Comparison of ENCODE assay signal across 34 cellular contexts in genomic region chr7:102075126-102075525, GRCh38.
"Had no signal": no experiment of that assay in that cellular context is flagged by ENCODE, and none has a peak within 500 bp of the region (broad histone marks: within the 10 kb centered on the region; RNA-seq: fewer than 3 reads in every experiment).

No MANE protein-coding gene starts in this region.

- H3K27me3 Mint-ChIP-seq: activated B cell treated with CpG ODN at 0.5 μM for 24 hours; activated CD4-positive, alpha-beta memory T cell treated with anti-CD3 and anti-CD28 coated beads, Interleukin-2, amount 10 ng/mL, durations not matched to agents 7 days and 5 days; activated CD8-positive, alpha-beta memory T cell treated with anti-CD3 and anti-CD28 coated beads, Interleukin-2, amount 10 ng/mL, durations not matched to agents 7 days and 5 days; activated naive CD4-positive, alpha-beta T cell treated with anti-CD3 and anti-CD28 coated beads, Interleukin-2, amount 10 ng/mL, durations not matched to agents 7 days and 5 days; activated naive CD8-positive, alpha-beta T cell; activated naive CD8-positive, alpha-beta T cell treated with anti-CD3 and anti-CD28 coated beads, Interleukin-2, amount 50 U/mL, for 24 hours; central memory CD8-positive, alpha-beta T cell had no signal

- H3K27ac Mint-ChIP-seq: activated B cell treated with CpG ODN at 0.5 μM for 24 hours; activated CD4-positive, alpha-beta memory T cell treated with anti-CD3 and anti-CD28 coated beads, Interleukin-2, amount 10 ng/mL, durations not matched to agents 7 days and 5 days; activated CD8-positive, alpha-beta memory T cell treated with anti-CD3 and anti-CD28 coated beads, Interleukin-2, amount 10 ng/mL, durations not matched to agents 7 days and 5 days; activated naive CD4-positive, alpha-beta T cell treated with anti-CD3 and anti-CD28 coated beads, Interleukin-2, amount 10 ng/mL, durations not matched to agents 7 days and 5 days; activated naive CD8-positive, alpha-beta T cell; activated naive CD8-positive, alpha-beta T cell treated with anti-CD3 and anti-CD28 coated beads, Interleukin-2, amount 50 U/mL, for 24 hours; T-helper 1 cell treated with Interleukin-12 subunit alpha and Interleukin-12 subunit beta and Interleukin-4 antibody, amounts not matched to agents 30 μg/mL and 1 μg/mL, for 36 hours; T-helper 2 cell treated with Interferon-gamma antibody and Interleukin-4, amounts not matched to agents 5 μg/mL and 100 μg/mL, for 36 hours had no signal

- H3K27me3 ChIP-seq: brain microvascular endothelial cell, Peyer's patch, SJSA1 had no signal

- H3K9me3 ChIP-seq: Peyer's patch, SJSA1 had no signal

- H3K4me3 ChIP-seq: Peyer's patch, SJSA1 had no signal

- H3K4me1 ChIP-seq: Peyer's patch had no signal

- H3K4me2 ChIP-seq: SK-N-SH had no signal

- H3K4me3 Mint-ChIP-seq: activated B cell treated with CpG ODN at 0.5 μM for 24 hours; activated CD4-positive, alpha-beta memory T cell treated with anti-CD3 and anti-CD28 coated beads, Interleukin-2, amount 10 ng/mL, durations not matched to agents 7 days and 5 days; activated CD8-positive, alpha-beta memory T cell treated with anti-CD3 and anti-CD28 coated beads, Interleukin-2, amount 10 ng/mL, durations not matched to agents 7 days and 5 days; activated naive CD4-positive, alpha-beta T cell treated with anti-CD3 and anti-CD28 coated beads, Interleukin-2, amount 10 ng/mL, durations not matched to agents 7 days and 5 days; activated naive CD8-positive, alpha-beta T cell; activated naive CD8-positive, alpha-beta T cell treated with anti-CD3 and anti-CD28 coated beads, Interleukin-2, amount 50 U/mL, for 24 hours; central memory CD8-positive, alpha-beta T cell; T-helper 1 cell treated with Interleukin-12 subunit alpha and Interleukin-12 subunit beta and Interleukin-4 antibody, amounts not matched to agents 30 μg/mL and 1 μg/mL, for 36 hours; T-helper 2 cell treated with Interferon-gamma antibody and Interleukin-4, amounts not matched to agents 5 μg/mL and 100 μg/mL, for 36 hours had no signal

- DNase-seq: activated B cell treated with CpG ODN at 0.5 μM for 24 hours; activated CD4-positive, alpha-beta memory T cell treated with anti-CD3 and anti-CD28 coated beads, Interleukin-2, amount 10 ng/mL, durations not matched to agents 7 days and 5 days; activated CD4-positive, alpha-beta T cell treated with anti-CD3 and anti-CD28 coated beads for 4 hours; activated CD4-positive, alpha-beta T cell treated with anti-CD3 and anti-CD28 coated beads, Interleukin-2, amount 50 U/mL, for 1 hour; activated CD4-positive, CD25-positive, alpha-beta regulatory T cell treated with anti-CD3 and anti-CD28 coated beads, Interleukin-2, amount 50 U/mL, for 72 hours; activated CD8-positive, alpha-beta memory T cell treated with anti-CD3 and anti-CD28 coated beads, Interleukin-2, amount 10 ng/mL, durations not matched to agents 7 days and 5 days; activated CD8-positive, alpha-beta memory T cell treated with anti-CD3 and anti-CD28 coated beads, Interleukin-2, amount 50 U/mL, for 48 hours; activated effector memory CD4-positive, alpha-beta T cell treated with Interleukin-2 at 50 U/mL for 16 hours; activated naive CD4-positive, alpha-beta T cell treated with anti-CD3 and anti-CD28 coated beads, Interleukin-2, amount 10 ng/mL, durations not matched to agents 7 days and 5 days; activated naive CD8-positive, alpha-beta T cell treated with anti-CD3 and anti-CD28 coated beads, Interleukin-2, amount 50 U/mL, for 24 hours; activated T-cell treated with anti-CD3 and anti-CD28 coated beads, Interleukin-2, amount 50 U/mL, for 48 hours; anterior cingulate cortex; brain microvascular endothelial cell; Karpas-422; KBM-7; NCI-H1105; NCI-H1436; NCI-H1694; NCI-H1930; NCI-H2081 treated with DMSO at 0.1 percent for 48 hours; NCI-H226; NCI-H526; NCI-H748 treated with DMSO at 0.1 percent for 48 hours; NK-92 treated with Interleukin-12 subunit alpha and Interleukin-12 subunit beta, amount 100 ng/mL, for 24 hours; PC-3; Peyer's patch; RPMI8226; SHP77 treated with DMSO at 0.1 percent for 48 hours; SK-N-SH had no signal

- ATAC-seq: activated CD8-positive, alpha-beta memory T cell treated with anti-CD3 and anti-CD28 coated beads, Interleukin-2, amount 10 ng/mL, durations not matched to agents 7 days and 5 days; activated naive CD8-positive, alpha-beta T cell treated with anti-CD3 and anti-CD28 coated beads, Interleukin-2, amount 50 U/mL, for 24 hours; PC-3 had no signal

- H3K27ac ChIP-seq: brain microvascular endothelial cell, Peyer's patch, SJSA1 had no signal

- H3K9me3 Mint-ChIP-seq: activated naive CD8-positive, alpha-beta T cell treated with anti-CD3 and anti-CD28 coated beads, Interleukin-2, amount 50 U/mL, for 24 hours; central memory CD8-positive, alpha-beta T cell had no signal
